In genomic region chr17:65774787-65775186, GRCh38 we compare ENCODE assay signal across 27 cellular contexts.
A peak's percentile ranks its signal among the peaks of the same experiment; 100 is the strongest.
DNase-seq lines count a peak whose midpoint lies in the region; ATAC-seq, FAIRE-seq and TF ChIP-seq lines count a peak whose summit lies in the region.
"Had no signal": no experiment of that assay in that cellular context is flagged by ENCODE, and none has a peak within 500 bp of the region (broad histone marks: within the 10 kb centered on the region; RNA-seq: fewer than 3 reads in every experiment).

No MANE protein-coding gene starts in this region.

- CTCF ChIA-PET in CD8-positive, alpha-beta T cell (lab: Charles Lee), result interaction anchor here (1.3 to 1.8 kb wide), 2 partner anchors 18 to 20 kb away, joined by 3 to 4 read pairs; no protein-coding TSS in a partner anchor

- POLR2A ChIA-PET in CD8-positive, alpha-beta T cell (lab: Charles Lee), result no interaction called here

- no peak for TF ChIP-seq CTCF in CD8-positive, alpha-beta T cell (IDR thresholded peaks at IDR 0.05)
- TF ChIP-seq CTCF in bronchial epithelial cell (IDR thresholded peaks at IDR 0.05; ENCODE audit: insufficient read depth, low read length, severe bottlenecking) (no peak), nephron progenitor cell (IDR thresholded peaks at IDR 0.05) (no peak), hepatocyte (IDR thresholded peaks at IDR 0.05; ENCODE audit: poor library complexity) (no peak)

- H3K9me3 ChIP-seq in CD8-positive, alpha-beta T cell (ENCODE audit: low read length), result no peaks in the 10 kb centered on the region
- H3K9me3 ChIP-seq in hepatocyte (ENCODE audit: low read depth), result no peaks in the 10 kb centered on the region
- H3K9me3 ChIP-seq: tibial nerve had no signal

- no peak overlapping the region for H3K4me3 ChIP-seq in CD8-positive, alpha-beta T cell (ENCODE audit: low read depth, low read length)
- H3K4me3 ChIP-seq in bronchial epithelial cell (ENCODE audit: low read depth, low read length) (no peak overlapping the region), hepatocyte (no peak overlapping the region)
- H3K4me3 ChIP-seq: spleen, tibial nerve had no signal

- H3K27me3 ChIP-seq in CD8-positive, alpha-beta T cell (ENCODE audit: insufficient read depth, low read length), result no peaks in the 10 kb centered on the region
- no peaks in the 10 kb centered on the region for H3K27me3 ChIP-seq in bronchial epithelial cell (ENCODE audit: control insufficient read depth, insufficient read depth, low read length)
- H3K27me3 ChIP-seq in hepatocyte, result no peaks in the 10 kb centered on the region
- H3K27me3 ChIP-seq: foreskin keratinocyte, spleen, tibial nerve had no signal

- H3K9me2 ChIP-seq in hepatocyte (replicated peaks; ENCODE audit: insufficient read depth), result no peaks in the 10 kb centered on the region

- no peaks in the 10 kb centered on the region for H3K9me3 Mint-ChIP-seq in CD8-positive, alpha-beta T cell
- no peaks in the 10 kb centered on the region for H3K9me3 Mint-ChIP-seq in nephron progenitor cell
- H3K9me3 Mint-ChIP-seq: memory B cell; stimulated activated naive CD8-positive, alpha-beta T cell treated with anti-CD3 and anti-CD28 coated beads, Interleukin-15, amount 100 ng/mL, for 72 hours had no signal

- H4K20me1 ChIP-seq in hepatocyte (ENCODE audit: insufficient read depth, poor library complexity, severe bottlenecking), result no peaks in the 10 kb centered on the region

- peaks cover 2% of the 10 kb centered on the region for H3K27me3 Mint-ChIP-seq in CD8-positive, alpha-beta T cell (ENCODE audit: low read depth)
- no peaks in the 10 kb centered on the region for H3K27me3 Mint-ChIP-seq in nephron progenitor cell (ENCODE audit: low read depth, poor library complexity)
- H3K27me3 Mint-ChIP-seq: memory B cell; stimulated activated naive CD8-positive, alpha-beta T cell treated with anti-CD3 and anti-CD28 coated beads, Interleukin-15, amount 100 ng/mL, for 72 hours; T-helper 17 cell had no signal

- peak overlapping the region; percentile 30 for H3K27ac Mint-ChIP-seq in CD8-positive, alpha-beta T cell
- H3K27ac Mint-ChIP-seq in nephron progenitor cell, result peak overlapping the region; percentile 70
- H3K27ac Mint-ChIP-seq: memory B cell, T-helper 17 cell had no signal

- no peaks in the 10 kb centered on the region for H3K36me3 ChIP-seq in CD8-positive, alpha-beta T cell (ENCODE audit: insufficient read depth, low read length)
- no peaks in the 10 kb centered on the region for H3K36me3 ChIP-seq in bronchial epithelial cell (ENCODE audit: control insufficient read depth, insufficient read depth, low read length)
- H3K36me3 ChIP-seq in hepatocyte (replicated peaks; ENCODE audit: insufficient read depth, low read depth), result no peaks in the 10 kb centered on the region
- H3K36me3 ChIP-seq: spleen, tibial nerve, WERI-Rb-1 had no signal

- H3K36me3 Mint-ChIP-seq in CD8-positive, alpha-beta T cell, result no peaks in the 10 kb centered on the region
- H3K36me3 Mint-ChIP-seq in nephron progenitor cell (ENCODE audit: low read depth), result no peaks in the 10 kb centered on the region
- H3K36me3 Mint-ChIP-seq: memory B cell had no signal

- 76% methylated on average over 6 of the region's 6 CpGs for WGBS in hepatocyte (ENCODE audit: low lambda C conversion rate, missing lambda C conversion rate)

- H3K4me2 ChIP-seq in hepatocyte, result no peak overlapping the region

- H3K4me1 Mint-ChIP-seq in CD8-positive, alpha-beta T cell (ENCODE audit: low read depth), result peaks cover 14% of the 10 kb centered on the region
- H3K4me1 Mint-ChIP-seq in nephron progenitor cell, result peaks cover 34% of the 10 kb centered on the region
- H3K4me1 Mint-ChIP-seq: memory B cell had no signal

- no peak for DNase-seq in CD8-positive, alpha-beta T cell
- DNase-seq in GM12892 (ENCODE audit: insufficient read length), result no peak
- DNase-seq in bronchial epithelial cell (ENCODE audit: low read depth), result no peak
- DNase-seq in nephron progenitor cell, result no peak
- no peak for DNase-seq in GM03348 (ENCODE audit: low spot score)
- DNase-seq in hepatocyte (ENCODE audit: low spot score), result no peak
- DNase-seq: activated CD4-positive, alpha-beta T cell treated with anti-CD3 and anti-CD28 coated beads, Interleukin-2, amount 50 U/mL, for 4 hours; activated gamma-delta T cell; amygdala; COR-L47; DMS79; foreskin keratinocyte; hippocampal formation; MM.1S; NCI-H1694; NCI-H2171 treated with DMSO at 0.1 percent for 48 hours; NCI-H526; spleen; stimulated activated CD4-positive, alpha-beta T cell treated with anti-CD3 and anti-CD28 coated beads, Interleukin-4, amount 100 ng/mL, for 4 hours; T-helper 17 cell; WERI-Rb-1 had no signal

- H3K4me3 Mint-ChIP-seq in CD8-positive, alpha-beta T cell, result no peak overlapping the region
- peak overlapping the region; percentile 39 for H3K4me3 Mint-ChIP-seq in nephron progenitor cell
- H3K4me3 Mint-ChIP-seq: memory B cell; stimulated activated naive CD8-positive, alpha-beta T cell treated with anti-CD3 and anti-CD28 coated beads, Interleukin-15, amount 100 ng/mL, for 72 hours; T-helper 17 cell had no signal

- no peaks in the 10 kb centered on the region for H3K4me1 ChIP-seq in CD8-positive, alpha-beta T cell (ENCODE audit: insufficient read depth, low read length)
- no peaks in the 10 kb centered on the region for H3K4me1 ChIP-seq in hepatocyte (ENCODE audit: insufficient read depth)
- H3K4me1 ChIP-seq: foreskin keratinocyte had no signal

- no peak overlapping the region for H3K27ac ChIP-seq in CD8-positive, alpha-beta T cell (ENCODE audit: low read depth, low read length)
- no peak overlapping the region for H3K27ac ChIP-seq in hepatocyte
- H3K27ac ChIP-seq: foreskin keratinocyte, tibial nerve, WERI-Rb-1 had no signal

- no peak for ATAC-seq in CD8-positive, alpha-beta T cell
- no peak for ATAC-seq in HG02623 (IDR thresholded peaks at IDR 0.05; ENCODE audit: unreplicated experiment)
- ATAC-seq: foreskin keratinocyte, T-helper 17 cell had no signal

- intact Hi-C loops in CD8-positive, alpha-beta T cell (cut with DNase I, micrococcal nuclease), result no loop called here

- H3K79me2 ChIP-seq in hepatocyte, result no peaks in the 10 kb centered on the region

- no peak overlapping the region for H2AFZ ChIP-seq in hepatocyte

- TF ChIP-seq POLR2A in GM12892 (IDR thresholded peaks at IDR 0.05; ENCODE audit: low read depth, low read length), result no peak

- peak; percentile 24 for FAIRE-seq in GM12892 (lab: Jason Lieb, UNC)
- peak; percentile 86 for FAIRE-seq in bronchial epithelial cell (lab: Jason Lieb, UNC)
- FAIRE-seq: keratinocyte, RCC 7860 had no signal
